9 cellular contexts compared by ENCODE assay signal in genomic region chr1:24392604-24392946, GRCh38. TPM values are rescaled to one million over a fixed set of nuclear protein-coding genes. Genes with fewer than 3 reads are reported as not detected.
DNase-seq lines count a peak whose midpoint lies in the region; ATAC-seq and TF ChIP-seq lines count a peak whose summit lies in the region.
"Had no signal": no experiment of that assay in that cellular context is flagged by ENCODE, and none has a peak within 500 bp of the region (broad histone marks: within the 10 kb centered on the region; RNA-seq: fewer than 3 reads in every experiment).

No MANE protein-coding gene starts in this region.

- intact Hi-C loops in PC-3 (cut with micrococcal nuclease), result loop anchor here (5.0 kb wide), 2 partner anchors 100 to 320 kb away; no protein-coding TSS in a partner anchor

- no peaks in the 10 kb centered on the region for H3F3A ChIP-seq in PC-3 (ENCODE audit: low read length, unreplicated experiment)

- H4K20me1 ChIP-seq in PC-3 (ENCODE audit: low read length), result no peaks in the 10 kb centered on the region

- H3K27ac ChIP-seq in PC-3 (ENCODE audit: low read length) (no peak overlapping the region; the same call in 1 of the 2 replicates), stomach smooth muscle (ENCODE audit: low read length) (peak overlapping the region; percentile 85)

- H3K36me3 Mint-ChIP-seq in activated CD4-positive, alpha-beta T cell treated with anti-CD3 and anti-CD28 coated beads, Interleukin-2, amount 10 ng/mL, durations not matched to agents 7 days and 5 days (ENCODE audit: low read depth), result peaks cover 8% of the 10 kb centered on the region
- H3K36me3 Mint-ChIP-seq in endothelial cell (ENCODE audit: low read depth, unreplicated experiment), result no peaks in the 10 kb centered on the region

- ATAC-seq in PC-3 (no peak), HG02884 (IDR thresholded peaks at IDR 0.05; ENCODE audit: unreplicated experiment) (no peak)

- CTCF ChIA-PET in activated CD4-positive, alpha-beta T cell treated with anti-CD3 and anti-CD28 coated beads, Interleukin-2, amount 10 ng/mL, durations not matched to agents 7 days and 5 days (lab: Charles Lee), result interaction anchor here (0.6 to 7.1 kb wide), 31 partner anchors 8 to 575 kb away, joined by 3 to 216 read pairs (median 6); partner anchors contain the start of genes NIPAL3, SRSF10 and STPG1
- CTCF ChIA-PET in PC-3 (lab: Charles Lee), result interaction anchor here (0.7 to 4.3 kb wide), 7 partner anchors 11 to 242 kb away, joined by 3 to 64 read pairs (median 8); partner anchors contain the start of gene NIPAL3

- no TSS peak for BruUV-seq in PC-3 (replicated peaks; lab: Mats Ljungman, UMichigan)

- H3K36me3 ChIP-seq in PC-3 (ENCODE audit: low read depth, low read length) (no peaks in the 10 kb centered on the region), stomach smooth muscle (ENCODE audit: control insufficient read depth in 2 of 2, insufficient read depth in 2 of 2, low read length in 2 of 2) (peaks cover 0 to under 1% of the 10 kb centered on the region in 2 donors)
- H3K36me3 ChIP-seq: neutrophil had no signal

- H3K27ac Mint-ChIP-seq in activated CD4-positive, alpha-beta T cell treated with anti-CD3 and anti-CD28 coated beads, Interleukin-2, amount 10 ng/mL, durations not matched to agents 7 days and 5 days, result peak overlapping the region; percentile 52
- H3K27ac Mint-ChIP-seq in endothelial cell (ENCODE audit: unreplicated experiment), result peak overlapping the region; percentile 85

- peaks cover 33% of the 10 kb centered on the region for H3K4me1 Mint-ChIP-seq in activated CD4-positive, alpha-beta T cell treated with anti-CD3 and anti-CD28 coated beads, Interleukin-2, amount 10 ng/mL, durations not matched to agents 7 days and 5 days
- H3K4me1 Mint-ChIP-seq in endothelial cell (ENCODE audit: unreplicated experiment), result peaks cover 36% of the 10 kb centered on the region

- no peak for DNase-seq in activated CD4-positive, alpha-beta T cell treated with anti-CD3 and anti-CD28 coated beads, Interleukin-2, amount 10 ng/mL, durations not matched to agents 7 days and 5 days
- no peak for DNase-seq in activated CD4-positive, alpha-beta T cell treated with anti-CD3 and anti-CD28 coated beads, Interleukin-2, amount 50 U/mL, for 48 hours
- DNase-seq in PC-3, result no peak
- no peak for DNase-seq in endothelial cell (ENCODE audit: low spot score)
- no peak for DNase-seq in NCI-H1105 (lab: John Stamatoyannopoulos, UW)
- DNase-seq in DMS79 (lab: John Stamatoyannopoulos, UW), result no peak

- POLR2A ChIA-PET in activated CD4-positive, alpha-beta T cell treated with anti-CD3 and anti-CD28 coated beads, Interleukin-2, amount 10 ng/mL, durations not matched to agents 7 days and 5 days (lab: Charles Lee), result interaction anchor here (0.5 kb wide), 1 partner anchor 74 kb away, joined by 3 read pairs; no protein-coding TSS in a partner anchor
- POLR2A ChIA-PET in PC-3 (lab: Charles Lee; ENCODE audit: unreplicated experiment), result interaction anchor here (0.6 kb wide), 1 partner anchor 62 kb away, joined by 3 read pairs; no protein-coding TSS in a partner anchor

- no peak overlapping the region for H3K9ac ChIP-seq in PC-3 (ENCODE audit: low read length)
- peak overlapping the region; percentile 14 to 52 for H3K9ac ChIP-seq in stomach smooth muscle (ENCODE audit: low read length in 2 of 2)

- H3K4me1 ChIP-seq in PC-3 (ENCODE audit: insufficient read depth, low read length) (peaks cover 37% of the 10 kb centered on the region), stomach smooth muscle (ENCODE audit: control insufficient read depth, insufficient read depth, low read length) (peaks cover 9% of the 10 kb centered on the region)

- H3K79me2 ChIP-seq in PC-3 (ENCODE audit: low read length), result no peaks in the 10 kb centered on the region

- TF ChIP-seq CTCF in PC-3 (conservative IDR thresholded peaks at IDR 0.05; ENCODE audit: low read depth, low read length) (0 out of 2 replicates have a peak, but pooled peaks have one; percentile 20), endothelial cell (IDR thresholded peaks at IDR 0.05; ENCODE audit: unreplicated experiment) (no peak)

- H3K27me3 ChIP-seq in PC-3 (ENCODE audit: low read length), result no peaks in the 10 kb centered on the region
- H3K27me3 ChIP-seq in stomach smooth muscle (ENCODE audit: control insufficient read depth in 1 of 2, insufficient read depth in 2 of 2, low read length in 2 of 2), result no peaks in the 10 kb centered on the region
- H3K27me3 ChIP-seq: neutrophil had no signal

- H3K4me3 ChIP-seq in PC-3 (ENCODE audit: low read length) (no peak overlapping the region), stomach smooth muscle (ENCODE audit: low read length in 2 of 2) (no peak overlapping the region)

- H2AFZ ChIP-seq in PC-3 (ENCODE audit: low read length), result no peak overlapping the region

- H3K27me3 Mint-ChIP-seq in activated CD4-positive, alpha-beta T cell treated with anti-CD3 and anti-CD28 coated beads, Interleukin-2, amount 10 ng/mL, durations not matched to agents 7 days and 5 days, result no peaks in the 10 kb centered on the region
- peaks cover 4% of the 10 kb centered on the region for H3K27me3 Mint-ChIP-seq in endothelial cell (ENCODE audit: unreplicated experiment)

- no peaks in the 10 kb centered on the region for H3K9me2 ChIP-seq in PC-3 (replicated peaks; ENCODE audit: low read length)

- no peak overlapping the region for H3K4me2 ChIP-seq in PC-3 (ENCODE audit: low read length)

- H3K9me3 ChIP-seq in PC-3 (ENCODE audit: low read length), result no peaks in the 10 kb centered on the region
- no peaks in the 10 kb centered on the region for H3K9me3 ChIP-seq in stomach smooth muscle (ENCODE audit: control insufficient read depth in 2 of 2, low read length in 2 of 2)
- H3K9me3 ChIP-seq: neutrophil had no signal

- no peaks in the 10 kb centered on the region for H3K9me3 Mint-ChIP-seq in activated CD4-positive, alpha-beta T cell treated with anti-CD3 and anti-CD28 coated beads, Interleukin-2, amount 10 ng/mL, durations not matched to agents 7 days and 5 days
- no peaks in the 10 kb centered on the region for H3K9me3 Mint-ChIP-seq in endothelial cell (ENCODE audit: unreplicated experiment)

- H3K4me3 Mint-ChIP-seq in activated CD4-positive, alpha-beta T cell treated with anti-CD3 and anti-CD28 coated beads, Interleukin-2, amount 10 ng/mL, durations not matched to agents 7 days and 5 days, result no peak overlapping the region
- no peak overlapping the region for H3K4me3 Mint-ChIP-seq in endothelial cell (ENCODE audit: unreplicated experiment)

RNA-seq across cellular contexts. Expression of gene STPG1, which starts 21.0 kb away (rescaled TPM):
- total RNA-seq in activated CD4-positive, alpha-beta T cell treated with anti-CD3 and anti-CD28 coated beads, Interleukin-2, amount 10 ng/mL, durations not matched to agents 7 days and 5 days, result 10 to 100 TPM; 10.0 to 11.0 TPM
- total RNA-seq in PC-3 (2014; rRNA removed), result 12.8 and 14.9 TPM in 2 replicates
- 10.0 TPM for total RNA-seq in endothelial cell (ENCODE audit: unreplicated experiment)

RNA-seq across cellular contexts. Expression of gene NIPAL3, which starts 23.0 kb away (rescaled TPM):
- 10 to 100 TPM; 72.8 to 78.1 TPM for total RNA-seq in activated CD4-positive, alpha-beta T cell treated with anti-CD3 and anti-CD28 coated beads, Interleukin-2, amount 10 ng/mL, durations not matched to agents 7 days and 5 days
- total RNA-seq in PC-3 (2014; rRNA removed), result 35.2 and 43.7 TPM in 2 replicates
- total RNA-seq in endothelial cell (ENCODE audit: unreplicated experiment), result 9.4 TPM
